Comparison of ENCODE assay signal across 19 cellular contexts in the genomic region with DNA sequence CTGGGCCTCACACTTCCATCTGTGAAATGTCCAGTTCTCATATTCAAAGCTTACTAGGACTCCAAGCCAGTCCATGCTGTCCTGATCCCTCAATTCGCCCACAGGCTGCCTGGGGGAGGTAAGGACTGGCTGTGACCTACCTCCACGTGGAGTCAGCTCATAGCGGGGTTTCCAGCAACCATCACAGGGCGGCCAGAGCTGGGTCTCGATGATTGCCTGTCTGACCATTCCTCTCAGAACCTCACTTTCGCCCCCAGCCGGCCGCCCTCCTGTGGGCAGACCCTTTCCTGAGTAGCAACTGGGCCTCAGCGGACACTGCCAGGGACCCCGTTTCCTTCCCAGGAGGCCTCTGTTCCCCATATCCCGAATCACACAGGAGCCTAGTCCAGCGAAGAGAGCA. TPM values are rescaled to one million over a fixed set of nuclear protein-coding genes. Genes with fewer than 3 reads are reported as not detected.
DNase-seq lines count a peak whose midpoint lies in the region; ATAC-seq and TF ChIP-seq lines count a peak whose summit lies in the region.
"Had no signal": no experiment of that assay in that cellular context is flagged by ENCODE, and none has a peak within 500 bp of the region (broad histone marks: within the 10 kb centered on the region; RNA-seq: fewer than 3 reads in every experiment).

No MANE protein-coding gene starts in this region.

- no peak for ATAC-seq in CD4-positive, alpha-beta T cell (ENCODE audit: poor library complexity)
- ATAC-seq in natural killer cell: no peak
- no peak for ATAC-seq in HG02884 (IDR thresholded peaks at IDR 0.05; ENCODE audit: unreplicated experiment)
- ATAC-seq: psoas muscle had no signal

- no peaks in the 10 kb centered on the region for H3K9me3 Mint-ChIP-seq in activated CD4-positive, alpha-beta T cell treated with anti-CD3 and anti-CD28 coated beads, Interleukin-2, amount 10 ng/mL, durations not matched to agents 24 days and 14 days
- no peaks in the 10 kb centered on the region for H3K9me3 Mint-ChIP-seq in CD4-positive, alpha-beta T cell
- H3K9me3 Mint-ChIP-seq in activated T-helper 2 cell treated with anti-CD3 and anti-CD28 coated beads, Interferon-gamma antibody, Interleukin-2, Interleukin-4, amounts not matched to agents 10 μg/mL and 5 μg/mL and 100 μg/mL, durations not matched to agents 14 hours and 24 hours and 36 hours: no peaks in the 10 kb centered on the region
- H3K9me3 Mint-ChIP-seq in natural killer cell: no peaks in the 10 kb centered on the region
- H3K9me3 Mint-ChIP-seq: neural crest cell had no signal

- no peaks in the 10 kb centered on the region for H3K9me3 ChIP-seq in CD4-positive, alpha-beta T cell (ENCODE audit: control insufficient read depth, low read length)
- H3K9me3 ChIP-seq: BE2C, psoas muscle had no signal

- intact Hi-C loops in activated CD4-positive, alpha-beta T cell treated with anti-CD3 and anti-CD28 coated beads, Interleukin-2, amount 10 ng/mL, durations not matched to agents 24 days and 14 days (cut with micrococcal nuclease): loop anchor here (2.0 kb wide), 1 partner anchor 167 kb away; no protein-coding TSS in a partner anchor
- intact Hi-C loops in CD4-positive, alpha-beta T cell (cut with DNase I, micrococcal nuclease): loop anchor here (2.0 to 5.0 kb wide), 5 partner anchors 29 to 291 kb away; partner anchors contain the start of gene SRRM1 (in 1 of the 2)
- intact Hi-C loops in activated T-helper 2 cell treated with anti-CD3 and anti-CD28 coated beads, Interferon-gamma antibody, Interleukin-2, Interleukin-4, amounts not matched to agents 10 μg/mL and 5 μg/mL and 100 μg/mL, durations not matched to agents 14 hours and 24 hours and 36 hours (cut with micrococcal nuclease): no loop called here
- intact Hi-C loops in natural killer cell (cut with micrococcal nuclease): loop anchor here (2.0 to 5.0 kb wide), 2 partner anchors 167 to 214 kb away; no protein-coding TSS in a partner anchor

- H3K27me3 Mint-ChIP-seq in activated CD4-positive, alpha-beta T cell treated with anti-CD3 and anti-CD28 coated beads, Interleukin-2, amount 10 ng/mL, durations not matched to agents 24 days and 14 days: no peaks in the 10 kb centered on the region
- no peaks in the 10 kb centered on the region for H3K27me3 Mint-ChIP-seq in CD4-positive, alpha-beta T cell
- no peaks in the 10 kb centered on the region for H3K27me3 Mint-ChIP-seq in activated T-helper 2 cell treated with anti-CD3 and anti-CD28 coated beads, Interferon-gamma antibody, Interleukin-2, Interleukin-4, amounts not matched to agents 10 μg/mL and 5 μg/mL and 100 μg/mL, durations not matched to agents 14 hours and 24 hours and 36 hours (ENCODE audit: low read depth)
- H3K27me3 Mint-ChIP-seq in natural killer cell (ENCODE audit: low read depth in 2 of 2): peaks cover 0 to 12% of the 10 kb centered on the region in 2 donors

- no peak for TF ChIP-seq CTCF in CD4-positive, alpha-beta T cell (IDR thresholded peaks at IDR 0.05)
- TF ChIP-seq CTCF in natural killer cell (IDR thresholded peaks at IDR 0.05): no peak

- CTCF ChIA-PET in CD4-positive, alpha-beta T cell (lab: Charles Lee): interaction anchor here (0.9 to 4.3 kb wide), 6 partner anchors 14 to 120 kb away, joined by 3 to 52 read pairs (median 6); no protein-coding TSS in a partner anchor

- peaks cover 53% of the 10 kb centered on the region for H3K36me3 Mint-ChIP-seq in activated CD4-positive, alpha-beta T cell treated with anti-CD3 and anti-CD28 coated beads, Interleukin-2, amount 10 ng/mL, durations not matched to agents 24 days and 14 days (ENCODE audit: low read depth)
- H3K36me3 Mint-ChIP-seq in CD4-positive, alpha-beta T cell (ENCODE audit: low read depth): peaks cover 7% of the 10 kb centered on the region
- H3K36me3 Mint-ChIP-seq in activated T-helper 2 cell treated with anti-CD3 and anti-CD28 coated beads, Interferon-gamma antibody, Interleukin-2, Interleukin-4, amounts not matched to agents 10 μg/mL and 5 μg/mL and 100 μg/mL, durations not matched to agents 14 hours and 24 hours and 36 hours (ENCODE audit: low read depth): peaks cover 76% of the 10 kb centered on the region
- no peaks in the 10 kb centered on the region for H3K36me3 Mint-ChIP-seq in natural killer cell

- H3K27me3 ChIP-seq in CD4-positive, alpha-beta T cell (ENCODE audit: control insufficient read depth, insufficient read depth, low read length): no peaks in the 10 kb centered on the region
- H3K27me3 ChIP-seq: brain microvascular endothelial cell had no signal

- H3K27ac Mint-ChIP-seq in activated CD4-positive, alpha-beta T cell treated with anti-CD3 and anti-CD28 coated beads, Interleukin-2, amount 10 ng/mL, durations not matched to agents 24 days and 14 days: peak overlapping the region; percentile 10
- H3K27ac Mint-ChIP-seq in CD4-positive, alpha-beta T cell: peak overlapping the region; percentile 55
- H3K27ac Mint-ChIP-seq in activated T-helper 2 cell treated with anti-CD3 and anti-CD28 coated beads, Interferon-gamma antibody, Interleukin-2, Interleukin-4, amounts not matched to agents 10 μg/mL and 5 μg/mL and 100 μg/mL, durations not matched to agents 14 hours and 24 hours and 36 hours: no peak overlapping the region
- peak overlapping the region in 1 of 2 donors; percentile 40 for H3K27ac Mint-ChIP-seq in natural killer cell

- POLR2A ChIA-PET in CD4-positive, alpha-beta T cell (lab: Charles Lee): interaction anchor here (1.0 to 2.0 kb wide), 2 partner anchors 31 to 104 kb away, joined by 5 to 10 read pairs; no protein-coding TSS in a partner anchor

- peaks cover 58% of the 10 kb centered on the region for H3K4me1 Mint-ChIP-seq in activated CD4-positive, alpha-beta T cell treated with anti-CD3 and anti-CD28 coated beads, Interleukin-2, amount 10 ng/mL, durations not matched to agents 24 days and 14 days
- H3K4me1 Mint-ChIP-seq in CD4-positive, alpha-beta T cell (ENCODE audit: low read depth): peaks cover 32% of the 10 kb centered on the region
- peaks cover 48% of the 10 kb centered on the region for H3K4me1 Mint-ChIP-seq in activated T-helper 2 cell treated with anti-CD3 and anti-CD28 coated beads, Interferon-gamma antibody, Interleukin-2, Interleukin-4, amounts not matched to agents 10 μg/mL and 5 μg/mL and 100 μg/mL, durations not matched to agents 14 hours and 24 hours and 36 hours (ENCODE audit: low read depth)
- peaks cover 24 to 31% of the 10 kb centered on the region in 2 donors for H3K4me1 Mint-ChIP-seq in natural killer cell

- H3K27ac ChIP-seq in CD4-positive, alpha-beta T cell (ENCODE audit: low read depth, low read length): no peak overlapping the region
- H3K27ac ChIP-seq: brain microvascular endothelial cell, coronary artery, psoas muscle, skin epidermis had no signal

- DNase-seq in activated CD4-positive, alpha-beta T cell treated with anti-CD3 and anti-CD28 coated beads, Interleukin-2, amount 10 ng/mL, durations not matched to agents 24 days and 14 days: no peak
- DNase-seq in activated CD4-positive, alpha-beta T cell treated with anti-CD3 and anti-CD28 coated beads for 4 hours: no peak
- DNase-seq in CD4-positive, alpha-beta T cell: no peak
- no peak for DNase-seq in activated T-helper 2 cell treated with anti-CD3 and anti-CD28 coated beads, Interferon-gamma antibody, Interleukin-2, Interleukin-4, amounts not matched to agents 10 μg/mL and 5 μg/mL and 100 μg/mL, durations not matched to agents 14 hours and 24 hours and 36 hours (ENCODE audit: low spot score)
- DNase-seq in natural killer cell: no peak
- DNase-seq in kidney tubule cell (ENCODE audit: low spot score): no peak
- DNase-seq in T1000 (lab: John Stamatoyannopoulos, UW): no peak
- DNase-seq: activated CD8-positive, alpha-beta memory T cell treated with anti-CD3 and anti-CD28 coated beads, Interleukin-2, amount 50 U/mL, for 48 hours; BE2C; brain microvascular endothelial cell; glutamatergic neuron; stimulated activated CD4-positive, alpha-beta T cell treated with anti-CD3 and anti-CD28 coated beads, Interleukin-2, amount 100 ng/mL, for 48 hours; T-helper 9 cell had no signal

- peak overlapping the region; percentile 76 for H3K4me3 Mint-ChIP-seq in activated CD4-positive, alpha-beta T cell treated with anti-CD3 and anti-CD28 coated beads, Interleukin-2, amount 10 ng/mL, durations not matched to agents 24 days and 14 days
- peak overlapping the region; percentile 71 for H3K4me3 Mint-ChIP-seq in CD4-positive, alpha-beta T cell
- H3K4me3 Mint-ChIP-seq in activated T-helper 2 cell treated with anti-CD3 and anti-CD28 coated beads, Interferon-gamma antibody, Interleukin-2, Interleukin-4, amounts not matched to agents 10 μg/mL and 5 μg/mL and 100 μg/mL, durations not matched to agents 14 hours and 24 hours and 36 hours (ENCODE audit: low read depth): peak overlapping the region; percentile 14
- peak overlapping the region; percentile 40 for H3K4me3 Mint-ChIP-seq in natural killer cell
- H3K4me3 Mint-ChIP-seq: neural crest cell had no signal

RNA-seq across cellular contexts. Expression of gene RUNX3, which starts 3.4 kb away (rescaled TPM):
- 110 and 112 TPM in 2 replicates for total RNA-seq in activated CD4-positive, alpha-beta T cell treated with anti-CD3 and anti-CD28 coated beads, Interleukin-2, amount 10 ng/mL, durations not matched to agents 24 days and 14 days
- total RNA-seq in CD4-positive, alpha-beta T cell: 100 to 1,000 TPM; 202 to 209 TPM
- 129 and 135 TPM in 2 replicates for total RNA-seq in activated T-helper 2 cell treated with anti-CD3 and anti-CD28 coated beads, Interferon-gamma antibody, Interleukin-2, Interleukin-4, amounts not matched to agents 10 μg/mL and 5 μg/mL and 100 μg/mL, durations not matched to agents 14 hours and 24 hours and 36 hours
- total RNA-seq in natural killer cell: 100 to 1,000 TPM; 537 to 630 (median 601) TPM
- total RNA-seq: A172 had no signal

Comparison
In these comparisons a context has a peak if more than half of its experiments do, and no peak if none do; other contexts are left out.
1. H3K4me3 Mint-ChIP-seq: peak in every context shown above with its lines; median percentile 76 in activated CD4-positive, alpha-beta T cell treated with anti-CD3 and anti-CD28 coated beads, Interleukin-2, amount 10 ng/mL, durations not matched to agents 24 days and 14 days; 71 in CD4-positive, alpha-beta T cell; 40 in natural killer cell; 14 in activated T-helper 2 cell treated with anti-CD3 and anti-CD28 coated beads, Interferon-gamma antibody, Interleukin-2, Interleukin-4, amounts not matched to agents 10 μg/mL and 5 μg/mL and 100 μg/mL, durations not matched to agents 14 hours and 24 hours and 36 hours.